ENCODE assay signal across 9 cellular contexts in the genomic region with DNA sequence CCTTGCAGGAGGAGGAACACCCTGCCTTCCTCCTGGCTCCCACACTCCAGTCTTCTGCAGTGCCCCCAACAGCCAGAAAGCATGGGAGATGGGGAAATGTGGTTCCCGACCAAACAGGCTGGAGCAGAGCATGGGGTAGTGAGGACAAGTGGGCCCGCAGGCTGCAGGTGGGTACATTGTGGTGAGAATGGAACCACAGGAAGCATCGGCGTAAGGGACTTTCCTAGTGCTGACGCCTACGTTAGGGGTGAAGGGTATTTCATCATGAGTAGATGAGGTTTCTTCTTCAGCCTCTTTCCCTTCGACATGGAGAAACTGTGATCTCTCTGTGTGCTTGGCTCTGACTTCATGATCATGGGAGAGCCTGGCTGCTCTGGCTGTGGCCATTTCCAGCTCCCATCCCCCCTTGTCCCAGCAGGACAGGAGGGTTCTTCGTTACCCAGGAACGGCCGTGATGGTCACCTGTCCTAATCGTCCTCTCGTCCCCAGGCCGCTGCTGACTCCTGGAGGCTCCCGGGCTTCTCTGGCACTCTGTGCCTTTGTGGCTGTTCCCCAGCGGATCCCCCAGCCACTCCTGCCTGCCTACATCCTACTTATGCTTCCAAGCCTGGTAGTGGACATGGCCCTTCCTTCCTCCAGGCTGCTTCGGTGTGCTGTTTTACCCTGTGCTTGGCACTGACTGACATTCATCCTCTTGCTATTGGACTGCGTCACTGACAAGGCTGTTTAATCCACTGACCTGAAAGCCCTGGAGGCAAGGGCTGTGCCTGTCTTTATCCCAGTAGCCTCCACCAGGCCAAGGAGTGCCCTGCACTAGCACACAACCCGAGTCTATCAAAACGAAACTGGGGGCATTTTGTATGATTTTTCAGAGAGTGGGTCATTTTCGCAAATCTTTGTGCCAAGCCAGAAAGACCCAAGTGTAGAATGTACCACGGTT.
DNase-seq lines count a peak whose midpoint lies in the region; ATAC-seq and TF ChIP-seq lines count a peak whose summit lies in the region.
"Had no signal": no experiment of that assay in that cellular context is flagged by ENCODE, and none has a peak within 500 bp of the region (broad histone marks: within the 10 kb centered on the region; RNA-seq: fewer than 3 reads in every experiment).

No MANE protein-coding gene starts in this region.

- DNase-seq in GM19238 (ENCODE audit: insufficient read length, low spot score) (peak; percentile 21), NB4 (ENCODE audit: low read depth) (peak; percentile 17), SKM-1 (lab: John Stamatoyannopoulos, UW; ENCODE audit: unreplicated experiment) (no peak), glomerular visceral epithelial cell (ENCODE audit: extremely low spot score) (no peak), iPS-NIHi7 (ENCODE audit: extremely low spot score) (no peak)
- DNase-seq in activated naive CD4-positive, alpha-beta T cell treated with anti-CD3 and anti-CD28 coated beads, Interleukin-2, amount 50 U/mL, for 16 hours = peak; percentile 58
- peak; percentile 4 for DNase-seq in stimulated activated CD8-positive, alpha-beta memory T cell treated with anti-CD3 and anti-CD28 coated beads, Interleukin-12 subunit alpha, Interleukin-12 subunit beta, amount 100 ng/mL, for 4 hours (ENCODE audit: low read depth)

- no peak overlapping the region for H3K4me3 ChIP-seq in NB4 (ENCODE audit: low read depth, low read length)

- no peak for ATAC-seq in GM19328 (IDR thresholded peaks at IDR 0.05; ENCODE audit: unreplicated experiment)
- ATAC-seq: HCT116 had no signal

- TF ChIP-seq CTCF in NB4 (IDR thresholded peaks at IDR 0.05; ENCODE audit: low read depth, low read length) = no peak

- no peak for TF ChIP-seq POLR2A in NB4 (IDR thresholded peaks at IDR 0.05; ENCODE audit: extremely low read depth, insufficient read length)

Comparison
In these comparisons a context has a peak if more than half of its experiments do, and no peak if none do; other contexts are left out.
1. DNase-seq: peak in GM19238 (single experiment), NB4 (single experiment), activated naive CD4-positive, alpha-beta T cell treated with anti-CD3 and anti-CD28 coated beads, Interleukin-2, amount 50 U/mL, for 16 hours (single experiment) and stimulated activated CD8-positive, alpha-beta memory T cell treated with anti-CD3 and anti-CD28 coated beads, Interleukin-12 subunit alpha, Interleukin-12 subunit beta, amount 100 ng/mL, for 4 hours (single experiment); none in SKM-1 (single experiment), glomerular visceral epithelial cell (single experiment) and iPS-NIHi7 (single experiment).